In the genomic region with DNA sequence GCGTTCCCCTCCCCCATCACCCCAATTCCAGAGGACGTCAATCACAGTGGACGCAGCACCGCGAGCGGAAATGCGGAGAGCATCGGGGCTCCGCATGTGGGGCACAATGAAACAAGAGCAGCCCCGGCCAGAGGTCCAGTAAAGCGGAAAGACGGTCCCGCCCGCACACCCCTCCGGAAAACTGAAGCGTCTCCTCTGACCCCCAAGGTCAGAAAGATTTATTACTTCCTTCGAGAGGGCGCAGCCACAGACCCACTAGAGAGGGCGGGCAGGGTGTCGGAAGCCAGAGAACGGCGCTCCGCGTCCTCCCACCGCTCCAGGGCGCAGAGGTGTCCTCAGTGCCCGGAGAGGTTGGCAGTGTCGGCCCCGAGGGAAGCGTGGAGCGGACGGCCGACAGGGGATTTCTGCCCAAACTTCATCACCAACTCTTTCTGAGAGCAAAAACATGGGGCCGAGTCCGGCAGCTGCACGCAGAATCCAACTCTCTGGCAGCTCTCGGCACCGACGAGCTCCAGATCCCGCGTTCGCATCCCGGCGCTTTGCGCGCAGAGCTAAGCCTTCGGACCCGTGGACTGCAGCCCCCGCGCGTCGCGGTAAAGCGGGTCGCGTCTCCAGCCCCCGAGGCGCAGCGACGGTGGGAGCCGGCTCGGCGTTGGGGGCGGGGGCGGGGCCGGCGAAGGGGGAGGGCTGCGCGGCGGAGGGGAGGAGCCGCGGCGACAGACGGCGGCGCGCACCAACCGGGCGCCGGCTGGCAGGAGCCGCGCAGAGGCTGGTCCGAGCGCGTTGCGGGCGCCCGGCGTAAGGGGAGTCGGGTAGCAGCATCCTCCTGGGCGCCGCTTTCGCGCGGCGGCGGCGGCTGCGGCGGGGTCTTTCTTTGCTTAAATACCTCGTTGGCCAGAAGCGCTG, we compare ENCODE assay signal across 8 cellular contexts. TPM values are rescaled to one million over a fixed set of nuclear protein-coding genes. Genes with fewer than 3 reads are reported as not detected.
DNase-seq lines count a peak whose midpoint lies in the region; ATAC-seq, FAIRE-seq and TF ChIP-seq lines count a peak whose summit lies in the region.

TSS of gene CHST2 (plus strand) at position 763 of the 906 bp plus-strand sequence. CDS start 1,046 bp downstream, outside the sequence.

- no peaks in the 10 kb centered on the region for H3K9me3 Mint-ChIP-seq in activated naive CD8-positive, alpha-beta T cell (ENCODE audit: low read depth)

- no peak within 1 kb of the TSS for H3K23ac ChIP-seq in IMR-90 (ENCODE audit: low read depth, low read length)

- H3K27me3 ChIP-seq in IMR-90 (ENCODE audit: control insufficient read depth, insufficient read depth, low read length) = peaks cover 12% of the 10 kb centered on the region
- peaks cover 0 to 9% (median 0%) of the 10 kb centered on the region in 4 donors for H3K27me3 ChIP-seq in pancreas
- peaks cover 0 to 29% of the 10 kb centered on the region in 2 donors for H3K27me3 ChIP-seq in tibial nerve

- POLR2A ChIA-PET in IMR-90 (lab: Charles Lee; ENCODE audit: unreplicated experiment) = no interaction called here

- H3K36me3 ChIP-seq in IMR-90 (ENCODE audit: control insufficient read depth, insufficient read depth, low read length) (no peaks in the 10 kb centered on the region), pancreas (no peaks in the 10 kb centered on the region), tibial nerve (no peaks in the 10 kb centered on the region)

- no peaks in the 10 kb centered on the region for H3K36me3 Mint-ChIP-seq in activated naive CD8-positive, alpha-beta T cell

- H3K9me1 ChIP-seq in IMR-90 (ENCODE audit: insufficient read depth, low read length) = no peaks in the 10 kb centered on the region; the same call in 1 of the 2 replicates

- H4K20me1 ChIP-seq in IMR-90 (ENCODE audit: insufficient read depth, low read length) = no peaks in the 10 kb centered on the region

- peaks cover 35% of the 10 kb centered on the region for H3K4me1 Mint-ChIP-seq in activated naive CD8-positive, alpha-beta T cell (ENCODE audit: low read depth)

- H3K4me1 ChIP-seq in IMR-90 (ENCODE audit: control insufficient read depth, insufficient read depth, low read length) = no peaks in the 10 kb centered on the region
- peaks cover 0 to under 1% (median 0%) of the 10 kb centered on the region in 3 donors for H3K4me1 ChIP-seq in pancreas
- peaks cover 0 to 26% (median 2%) of the 10 kb centered on the region in 4 donors for H3K4me1 ChIP-seq in tibial nerve

- no peak within 1 kb of the TSS for H2AK5ac ChIP-seq in IMR-90 (ENCODE audit: low read depth, low read length)

- no peak for TF ChIP-seq EP300 in tibial nerve (IDR thresholded peaks at IDR 0.05)

- no peak within 1 kb of the TSS for H4K5ac ChIP-seq in IMR-90 (ENCODE audit: low read depth, low read length)

- H3K9ac ChIP-seq in IMR-90 (ENCODE audit: low read depth, low read length) = peak within 1 kb of the TSS; percentile 72

- no peak within 1 kb of the TSS for H3K18ac ChIP-seq in IMR-90 (ENCODE audit: low read depth, low read length)

- H2AFZ ChIP-seq in IMR-90 (replicated peaks; ENCODE audit: low read length, poor library complexity) = peak within 1 kb of the TSS; percentile 99

- TF ChIP-seq CTCF in IMR-90 (conservative IDR thresholded peaks at IDR 0.05; ENCODE audit: low read depth, low read length) = no peak
- TF ChIP-seq CTCF in pancreas (IDR thresholded peaks at IDR 0.05) = no peak
- no peak for TF ChIP-seq CTCF in tibial nerve (IDR thresholded peaks at IDR 0.05)

- TF ChIP-seq RAD21 in IMR-90 (IDR thresholded peaks at IDR 0.05; ENCODE audit: low read length) = no peak

- H3K79me1 ChIP-seq in IMR-90 (ENCODE audit: low read depth in 1 of 2, low read length in 2 of 2) = no peaks in the 10 kb centered on the region

- H3K56ac ChIP-seq in IMR-90 (ENCODE audit: extremely low read depth, insufficient read depth, low read length) = no peak within 1 kb of the TSS

- intact Hi-C loops in IMR-90 (cut with micrococcal nuclease) (loop anchor here (1.0 kb wide), 1 partner anchor 555 kb away; no protein-coding TSS in a partner anchor), Right ventricle myocardium superior (cut with DNase I) (no loop called here), pancreas (cut with DNase I) (no loop called here)

- TF ChIP-seq POLR2A in IMR-90 (IDR thresholded peaks at IDR 0.05; ENCODE audit: low read depth, low read length) (no peak), tibial nerve (IDR thresholded peaks at IDR 0.05) (peak in 1 of 2 donors; percentile 30)

- H3K14ac ChIP-seq in IMR-90 (replicated peaks; ENCODE audit: low read depth, low read length) = no peak within 1 kb of the TSS

- no peaks in the 10 kb centered on the region for H3K27me3 Mint-ChIP-seq in activated naive CD8-positive, alpha-beta T cell

- H3K4me2 ChIP-seq in IMR-90 (ENCODE audit: low read depth, low read length) = peak within 1 kb of the TSS; percentile 89

- H3K9me3 ChIP-seq in IMR-90 (ENCODE audit: control insufficient read depth, insufficient read depth, low read length) (no peaks in the 10 kb centered on the region), pancreas (no peaks in the 10 kb centered on the region), tibial nerve (no peaks in the 10 kb centered on the region)

- H3K27ac ChIP-seq in IMR-90 (ENCODE audit: insufficient read depth, low read length) (peak within 1 kb of the TSS; percentile 33; the same call in 1 of the 2 replicates), pancreas (peak within 1 kb of the TSS in 1 of 4 donors; percentile 53), tibial nerve (peak within 1 kb of the TSS in 3 of 4 donors; percentile 39 to 82 (median 76))

- H4K8ac ChIP-seq in IMR-90 (ENCODE audit: low read depth in 2 of 2, low read length in 2 of 2) = peak within 1 kb of the TSS in 1 of 2 experiments; percentile 61; a peak in 1 of 4 replicates

- ATAC-seq in GM21526 (IDR thresholded peaks at IDR 0.05; ENCODE audit: low FRiP score, unreplicated experiment) = peak; percentile 75
- peak; percentile 96 for ATAC-seq in IMR-90 (ENCODE audit: low read depth)
- peak; percentile 98 for ATAC-seq in Right ventricle myocardium superior (ENCODE audit: poor library complexity)
- ATAC-seq in pancreas = peak; percentile 67 to 96 (median 94)

- no peak within 1 kb of the TSS for H2BK20ac ChIP-seq in IMR-90 (ENCODE audit: low read depth, low read length)

- peak within 1 kb of the TSS; percentile 27; the same call in 1 of the 2 replicates for H3K4ac ChIP-seq in IMR-90 (ENCODE audit: low read depth, low read length)

- FAIRE-seq in pancreas (lab: Jason Lieb, UNC) = no peak

- H3K27ac Mint-ChIP-seq in activated naive CD8-positive, alpha-beta T cell = peak within 1 kb of the TSS; percentile 41

- 3% methylated on average over 29 of the region's 102 CpGs; no CpG with 5 or more reads in 1 of the 2 experiments for WGBS in IMR-90 (ENCODE audit: extremely low coverage in 2 of 2, insufficient read length in 1 of 2), 2 experiments
- WGBS in pancreas, 2 donors = 1% methylated on average over 71 to 102 of the region's 102 CpGs
- 1% methylated on average over 44 to 96 of the region's 102 CpGs for WGBS in tibial nerve, 2 donors

- dilution Hi-C loops in IMR-90 (cut with HindIII; ENCODE audit: low sequenced_read_pairs, unreplicated experiment) = no loop called here

- in situ Hi-C loops in IMR-90 (cut with MboI; ENCODE audit: low sequenced_read_pairs) = no loop called here

- H4K91ac ChIP-seq in IMR-90 (ENCODE audit: insufficient read depth, low read depth, low read length) = no peak within 1 kb of the TSS; the same call in 1 of the 2 replicates

- DNase-seq in DMS79 treated with DMSO at 0.1 percent for 48 hours (lab: John Stamatoyannopoulos, UW) (peak; percentile 40), IMR-90 (peak; percentile 71), SK-N-DZ (ENCODE audit: low spot score) (peak; percentile 80), Right ventricle myocardium superior (peak; percentile 79), pancreas (peak in 5 of 6 donors; percentile 19 to 77 (median 49)), tibial nerve (ENCODE audit: low spot score in 2 of 2) (no peak)

- H2BK5ac ChIP-seq in IMR-90 (ENCODE audit: low read depth, low read length, poor library complexity, severe bottlenecking) = no peak within 1 kb of the TSS

- H2AK9ac ChIP-seq in IMR-90 (replicated peaks; ENCODE audit: low read depth, low read length, poor library complexity) = no peak within 1 kb of the TSS

- H3K4me3 Mint-ChIP-seq in activated naive CD8-positive, alpha-beta T cell = peak within 1 kb of the TSS; percentile 91

- H3K4me3 ChIP-seq in IMR-90 (ENCODE audit: insufficient read depth, low read depth, low read length) (peak within 1 kb of the TSS; percentile 94), pancreas (peak within 1 kb of the TSS; percentile 44 to 90 (median 56)), tibial nerve (peak within 1 kb of the TSS; percentile 61 to 70 (median 66))

- CTCF ChIA-PET in IMR-90 (lab: Yijun Ruan, JAX) = interaction anchor here (0.5 to 1.2 kb wide), 2 partner anchors 12 to 555 kb away, joined by 3 read pairs; no protein-coding TSS in a partner anchor

- no TSS peak for BruUV-seq in IMR-90 (replicated peaks; lab: Mats Ljungman, UMichigan)

- no peak within 1 kb of the TSS for H2BK120ac ChIP-seq in IMR-90 (ENCODE audit: low read depth, low read length)

- no peak within 1 kb of the TSS for H2BK15ac ChIP-seq in IMR-90 (ENCODE audit: low read depth, low read length)

TF ChIP-seq in IMR-90, 13 proteins besides CTCF, POLR2A, EP300 and RAD21:
- TF ChIP-seq MAZ (IDR thresholded peaks at IDR 0.05; ENCODE audit: borderline replicate concordance, low read depth, low read length) (0 out of 2 replicates have a peak, but pooled peaks have one; percentile 27), MXI1 (IDR thresholded peaks at IDR 0.05; ENCODE audit: borderline replicate concordance, low read depth, low read length) (peak; percentile 32; the same call in 1 of the 2 replicates), CEBPB (IDR thresholded peaks at IDR 0.05; ENCODE audit: low read depth, low read length) (no peak), RFX5 (IDR thresholded peaks at IDR 0.05; ENCODE audit: low read depth, low read length) (no peak)

RNA-seq across cellular contexts. Expression of gene CHST2, which starts in this region (rescaled TPM):
- total RNA-seq in IMR-90 (2012; rRNA removed) (0.90 and 1.1 TPM in 2 replicates), Right ventricle myocardium superior (1.7 TPM), pancreas (1 to 10 TPM in 2 of 6 donors, under 1 TPM in 4; 0.39 to 2.2 (median 0.74) TPM), tibial nerve (10 to 100 TPM; 14.7 to 33.7 (median 18.8) TPM)
- polyA plus RNA-seq in IMR-90 (2012; rRNA removed) (1.4 TPM in 2 replicates), pancreas (1 to 10 TPM in 1 of 2 donors, under 1 TPM in 1; 0.49 to 2.0 TPM)
- polyA plus RNA-seq in IMR-90 (2012; cell fraction: cytosol; rRNA removed) = 1.1 and 2.2 TPM in 2 replicates
- 0.45 and 1.1 TPM in 2 replicates for polyA plus RNA-seq in IMR-90 (2012; cell fraction: nucleus; rRNA removed; ENCODE audit: low replicate concordance)
- 36.1 and 40.3 TPM in 2 replicates for polyA plus RNA-seq in SK-N-DZ (2014; cell fraction: cytosol; rRNA removed)
- polyA plus RNA-seq in SK-N-DZ (2014; cell fraction: nucleus; rRNA removed) = 24.1 and 26.0 TPM in 2 replicates

Comparison
In these comparisons a context has a peak if more than half of its experiments do, and no peak if none do; other contexts are left out.
1. DNase-seq: peak in DMS79 treated with DMSO at 0.1 percent for 48 hours (single experiment), IMR-90 (single experiment), SK-N-DZ (single experiment), Right ventricle myocardium superior (single experiment) and pancreas (5 of 6); none in tibial nerve (0 of 2).
2. Peak in every context shown above with its lines, with median percentiles within 50 percentile points of each other: ATAC-seq and H3K4me3 ChIP-seq.